ENCODE assay signal across 13 cellular contexts in the genomic region with DNA sequence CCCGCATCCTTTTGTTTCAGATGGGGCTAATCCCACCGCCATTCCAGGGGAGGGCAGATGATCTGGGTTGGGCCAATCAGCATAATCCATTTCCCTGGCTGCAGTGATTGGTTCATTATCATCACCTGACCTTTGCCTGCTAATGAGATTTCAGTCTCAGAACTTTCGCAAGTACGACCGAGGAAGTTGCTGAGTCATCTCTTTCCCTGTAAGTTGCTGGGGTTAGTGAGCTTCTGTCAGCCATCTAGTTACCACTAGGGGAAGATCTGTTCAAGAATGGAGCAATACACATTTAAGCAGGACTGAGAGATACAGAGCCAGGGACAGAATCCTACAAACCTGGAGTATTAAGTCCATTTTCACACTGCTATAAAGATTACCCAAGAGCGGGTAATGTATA.
DNase-seq lines count a peak whose midpoint lies in the region; ATAC-seq, FAIRE-seq and TF ChIP-seq lines count a peak whose summit lies in the region.
"Had no signal": no experiment of that assay in that cellular context is flagged by ENCODE, and none has a peak within 500 bp of the region (broad histone marks: within the 10 kb centered on the region; RNA-seq: fewer than 3 reads in every experiment).

No MANE protein-coding gene starts in this region.

- no peak for FAIRE-seq in GM12892 (lab: Jason Lieb, UNC)
- FAIRE-seq: TTC549 had no signal

- no peaks in the 10 kb centered on the region for H3K27me3 ChIP-seq in NT2/D1 (ENCODE audit: insufficient read depth, insufficient read length)

- peak; percentile 54 for ATAC-seq in GM18861 (IDR thresholded peaks at IDR 0.05; ENCODE audit: unreplicated experiment)
- no peak for ATAC-seq in stimulated activated naive CD8-positive, alpha-beta T cell treated with anti-CD3 and anti-CD28 coated beads, Interleukin-15, Interleukin-2, amounts not matched to agents 100 U/mL and 50 U/mL, for 24 hours

- no peaks in the 10 kb centered on the region for H3K36me3 ChIP-seq in NT2/D1 (ENCODE audit: insufficient read depth, insufficient read length, low read length)

- no peaks in the 10 kb centered on the region for H3K4me1 ChIP-seq in NT2/D1 (ENCODE audit: insufficient read depth, insufficient read length)

- DNase-seq in A172 (ENCODE audit: low spot score) (peak; percentile 96), NT2/D1 (ENCODE audit: low read depth, low spot score) (peak; percentile 28), fibroblast of gingiva (ENCODE audit: low read depth) (peak; percentile 13), GM12892 (ENCODE audit: insufficient read length) (no peak), glomerular visceral epithelial cell (ENCODE audit: extremely low spot score) (no peak), NCI-H2029 treated with DMSO at 0.1 percent for 48 hours (lab: John Stamatoyannopoulos, UW) (no peak)
- no peak for DNase-seq in stimulated activated naive CD8-positive, alpha-beta T cell treated with anti-CD3 and anti-CD28 coated beads, Interleukin-15, Interleukin-2, amounts not matched to agents 100 U/mL and 50 U/mL, for 24 hours
- DNase-seq: CD4-positive, alpha-beta T cell; glutamatergic neuron; NCI-H1048; substantia nigra had no signal

- H3K9ac ChIP-seq in NT2/D1 (ENCODE audit: insufficient read length, low read depth), result no peak overlapping the region

- peaks cover 19% of the 10 kb centered on the region for H3K9me3 ChIP-seq in NT2/D1 (ENCODE audit: insufficient read depth, low read length)

- H3K4me3 ChIP-seq in NT2/D1 (ENCODE audit: insufficient read length, low read depth), result no peak overlapping the region

- TF ChIP-seq POLR2A in GM12892 (IDR thresholded peaks at IDR 0.05; ENCODE audit: low read depth, low read length), result no peak

Comparison
In these comparisons a context has a peak if more than half of its experiments do, and no peak if none do; other contexts are left out.
1. DNase-seq: peak in A172 (single experiment), NT2/D1 (single experiment) and fibroblast of gingiva (single experiment); none in GM12892 (single experiment), glomerular visceral epithelial cell (single experiment), NCI-H2029 treated with DMSO at 0.1 percent for 48 hours (single experiment) and stimulated activated naive CD8-positive, alpha-beta T cell treated with anti-CD3 and anti-CD28 coated beads, Interleukin-15, Interleukin-2, amounts not matched to agents 100 U/mL and 50 U/mL, for 24 hours (single experiment).